In genomic region chr12:67833602-67834001, GRCh38 we compare ENCODE assay signal across 29 cellular contexts.
"Had no signal": no experiment of that assay in that cellular context is flagged by ENCODE, and none has a peak within 500 bp of the region (broad histone marks: within the 10 kb centered on the region; RNA-seq: fewer than 3 reads in every experiment).

No MANE protein-coding gene starts in this region.

- H3K36me3 ChIP-seq: ascending aorta, WERI-Rb-1 had no signal

- DNase-seq: activated CD4-positive, alpha-beta memory T cell treated with anti-CD3 and anti-CD28 coated beads, Interleukin-2, amount 10 ng/mL, durations not matched to agents 7 days and 5 days; activated CD4-positive, alpha-beta T cell treated with anti-CD3 and anti-CD28 coated beads for 1 hour; activated CD4-positive, alpha-beta T cell treated with anti-CD3 and anti-CD28 coated beads for 36 hours; activated CD4-positive, alpha-beta T cell treated with anti-CD3 and anti-CD28 coated beads for 48 hours; activated CD4-positive, alpha-beta T cell treated with anti-CD3 and anti-CD28 coated beads, Interleukin-2, amount 10 ng/mL, durations not matched to agents 7 days and 5 days; activated CD4-positive, alpha-beta T cell treated with anti-CD3 and anti-CD28 coated beads, Interleukin-2, amount 50 U/mL, for 48 hours; activated CD4-positive, CD25-positive, alpha-beta regulatory T cell; activated CD8-positive, alpha-beta memory T cell treated with anti-CD3 and anti-CD28 coated beads for 24 hours; activated CD8-positive, alpha-beta memory T cell treated with anti-CD3 and anti-CD28 coated beads, Interleukin-2, amount 10 ng/mL, durations not matched to agents 7 days and 5 days; activated CD8-positive, alpha-beta memory T cell treated with anti-CD3 and anti-CD28 coated beads, Interleukin-2, amount 50 U/mL, for 48 hours; activated CD8-positive, alpha-beta T cell treated with anti-CD3 and anti-CD28 coated beads, Interleukin-2, amount 10 ng/mL, durations not matched to agents 7 days and 5 days; activated effector memory CD4-positive, alpha-beta T cell treated with Interleukin-2 at 50 U/mL for 16 hours; activated gamma-delta T cell; activated naive CD4-positive, alpha-beta T cell treated with anti-CD3 and anti-CD28 coated beads, Interleukin-2, amount 10 ng/mL, durations not matched to agents 7 days and 5 days; activated naive CD4-positive, alpha-beta T cell treated with Interleukin-2 at 50 U/mL for 16 hours; activated naive CD8-positive, alpha-beta T cell treated with anti-CD3 and anti-CD28 coated beads, Interleukin-2, amount 10 ng/mL, durations not matched to agents 7 days and 5 days; activated naive CD8-positive, alpha-beta T cell treated with anti-CD3 and anti-CD28 coated beads, Interleukin-2, amount 50 U/mL, for 24 hours; activated T-cell treated with anti-CD3 and anti-CD28 coated beads, Interleukin-2, amount 50 U/mL, for 24 hours; activated T-cell treated with anti-CD3 and anti-CD28 coated beads, Interleukin-2, amount 50 U/mL, for 48 hours; amygdala; anterior cingulate cortex; central memory CD4-positive, alpha-beta T cell; T-helper 1 cell; T-helper 2 cell; T-helper 9 cell; WERI-Rb-1 had no signal

- H3K27me3 ChIP-seq: ascending aorta had no signal

- ATAC-seq: activated CD4-positive, alpha-beta T cell treated with anti-CD3 and anti-CD28 coated beads for 36 hours; activated CD4-positive, CD25-positive, alpha-beta regulatory T cell treated with anti-CD3 and anti-CD28 coated beads, Interleukin-2, amount 50 U/mL, for 24 hours; activated CD8-positive, alpha-beta memory T cell treated with anti-CD3 and anti-CD28 coated beads, Interleukin-2, amount 10 ng/mL, durations not matched to agents 7 days and 5 days; activated CD8-positive, alpha-beta T cell treated with anti-CD3 and anti-CD28 coated beads, Interleukin-2, amount 10 ng/mL, durations not matched to agents 7 days and 5 days; activated naive CD8-positive, alpha-beta T cell treated with anti-CD3 and anti-CD28 coated beads, Interleukin-2, amount 50 U/mL, for 24 hours; WTC11 had no signal

- H3K4me3 ChIP-seq: ascending aorta had no signal

- H3K27ac ChIP-seq: ascending aorta, WERI-Rb-1 had no signal
